ENCODE assay signal across 25 cellular contexts in the genomic region with DNA sequence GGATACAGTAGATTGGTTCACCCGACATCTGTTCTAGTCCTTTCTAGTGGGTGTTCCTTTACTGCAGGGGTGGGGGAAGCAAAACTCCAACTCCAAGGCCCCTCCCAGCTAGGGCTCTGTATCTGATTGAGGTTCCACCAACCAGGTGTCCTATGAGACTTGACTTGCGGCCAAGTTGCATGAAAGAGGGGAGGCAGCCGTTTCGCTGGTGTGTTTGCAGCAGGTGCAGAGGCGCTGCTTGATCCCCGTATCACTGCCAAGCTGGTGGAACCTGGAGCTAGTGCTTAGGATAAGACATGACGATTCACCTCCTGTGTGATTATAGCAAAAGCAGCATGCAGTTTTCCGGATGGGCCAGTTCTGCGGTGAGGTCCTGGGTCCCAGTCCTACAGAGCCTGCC.
"Had no signal": no experiment of that assay in that cellular context is flagged by ENCODE, and none has a peak within 500 bp of the region (broad histone marks: within the 10 kb centered on the region; RNA-seq: fewer than 3 reads in every experiment).

No MANE protein-coding gene starts in this region.

- H3K4me2 ChIP-seq: neural progenitor cell had no signal

- H3K9me3 ChIP-seq: testis, vagina had no signal

- ATAC-seq: activated CD8-positive, alpha-beta T cell treated with anti-CD3 and anti-CD28 coated beads, Interleukin-2, amount 10 ng/mL, durations not matched to agents 7 days and 5 days; left lobe of liver; naive thymus-derived CD4-positive, alpha-beta T cell had no signal

- H3K27me3 Mint-ChIP-seq: activated naive CD4-positive, alpha-beta T cell treated with anti-CD3 and anti-CD28 coated beads, Interleukin-2, amount 50 U/mL, for 24 hours; dendritic cell treated with granulocyte-macrophage colony-stimulating factor and Interleukin-4, amounts not matched to agents 40 ng/mL and 50 ng/mL, for 4 days had no signal

- H3K9me3 Mint-ChIP-seq: activated naive CD4-positive, alpha-beta T cell treated with anti-CD3 and anti-CD28 coated beads, Interleukin-2, amount 50 U/mL, for 24 hours; activated T-helper 1 cell treated with anti-CD3 and anti-CD28 coated beads, Interleukin-12 subunit alpha, Interleukin-12 subunit beta, Interleukin-2, Interleukin-4 antibody, amounts not matched to agents 30 ng/mL and 10 ng/mL and 1 ng/mL, durations not matched to agents 14 hours and 24 hours and 36 hours; brain; dendritic cell treated with granulocyte-macrophage colony-stimulating factor and Interleukin-4, amounts not matched to agents 40 ng/mL and 50 ng/mL, for 4 days had no signal

- H3K27me3 ChIP-seq: neural progenitor cell, testis, vagina had no signal

- H3K36me3 ChIP-seq: neural progenitor cell, spleen, vagina, WERI-Rb-1 had no signal

- H3K4me3 Mint-ChIP-seq: activated CD8-positive, alpha-beta T cell treated with anti-CD3 and anti-CD28 coated beads, Interleukin-2, amount 10 ng/mL, durations not matched to agents 7 days and 5 days; activated naive CD4-positive, alpha-beta T cell treated with anti-CD3 and anti-CD28 coated beads, Interleukin-2, amount 50 U/mL, for 24 hours; activated T-helper 1 cell treated with anti-CD3 and anti-CD28 coated beads, Interleukin-12 subunit alpha, Interleukin-12 subunit beta, Interleukin-2, Interleukin-4 antibody, amounts not matched to agents 30 ng/mL and 10 ng/mL and 1 ng/mL, durations not matched to agents 14 hours and 24 hours and 36 hours; brain; dendritic cell treated with granulocyte-macrophage colony-stimulating factor and Interleukin-4, amounts not matched to agents 40 ng/mL and 50 ng/mL, for 4 days; naive thymus-derived CD4-positive, alpha-beta T cell; neural progenitor cell had no signal

- H2AFZ ChIP-seq: neural progenitor cell had no signal

- H3K36me3 Mint-ChIP-seq: activated naive CD4-positive, alpha-beta T cell treated with anti-CD3 and anti-CD28 coated beads, Interleukin-2, amount 50 U/mL, for 24 hours; brain; naive thymus-derived CD4-positive, alpha-beta T cell; neural progenitor cell had no signal

- H3K9ac ChIP-seq: neural progenitor cell had no signal

- H3K27ac Mint-ChIP-seq: activated CD8-positive, alpha-beta T cell treated with anti-CD3 and anti-CD28 coated beads, Interleukin-2, amount 10 ng/mL, durations not matched to agents 7 days and 5 days; activated naive CD4-positive, alpha-beta T cell treated with anti-CD3 and anti-CD28 coated beads, Interleukin-2, amount 50 U/mL, for 24 hours; activated T-helper 1 cell treated with anti-CD3 and anti-CD28 coated beads, Interleukin-12 subunit alpha, Interleukin-12 subunit beta, Interleukin-2, Interleukin-4 antibody, amounts not matched to agents 30 ng/mL and 10 ng/mL and 1 ng/mL, durations not matched to agents 14 hours and 24 hours and 36 hours; brain; dendritic cell treated with granulocyte-macrophage colony-stimulating factor and Interleukin-4, amounts not matched to agents 40 ng/mL and 50 ng/mL, for 4 days; naive thymus-derived CD4-positive, alpha-beta T cell; neural progenitor cell had no signal

- H3K27ac ChIP-seq: neural progenitor cell, spleen, testis, vagina, WERI-Rb-1 had no signal

- H3K4me1 ChIP-seq: neural progenitor cell, spleen had no signal

- H3K4me1 Mint-ChIP-seq: activated naive CD4-positive, alpha-beta T cell treated with anti-CD3 and anti-CD28 coated beads, Interleukin-2, amount 50 U/mL, for 24 hours; naive thymus-derived CD4-positive, alpha-beta T cell had no signal

- H3K4me3 ChIP-seq: lung, neural progenitor cell, spleen, testis, vagina had no signal

- DNase-seq: activated CD4-positive, alpha-beta T cell treated with anti-CD3 and anti-CD28 coated beads for 1 hour; activated CD4-positive, alpha-beta T cell treated with anti-CD3 and anti-CD28 coated beads, Interleukin-2, amount 50 U/mL, for 1 hour; activated CD8-positive, alpha-beta T cell treated with anti-CD3 and anti-CD28 coated beads, Interleukin-2, amount 10 ng/mL, durations not matched to agents 7 days and 5 days; activated gamma-delta T cell; aorta; caudate nucleus; effector CD8-positive, alpha-beta T cell; erythroblast; foreskin fibroblast; kidney; naive thymus-derived CD4-positive, alpha-beta T cell; spleen; stimulated activated CD4-positive, alpha-beta T cell treated with anti-CD3 and anti-CD28 coated beads, Interleukin-4, amount 100 ng/mL, for 1 hour; stimulated activated naive CD4-positive, alpha-beta T cell; testis; trophoblast cell; WERI-Rb-1 had no signal
